In genomic region chr3:137032465-137033120, GRCh38 we compare ENCODE assay signal across 8 cellular contexts.
DNase-seq lines count a peak whose midpoint lies in the region; ATAC-seq and FAIRE-seq lines count a peak whose summit lies in the region.

No MANE protein-coding gene starts in this region.

- H2AK5ac ChIP-seq in mesenchymal stem cell (ENCODE audit: low read length, severe bottlenecking), result no peak overlapping the region

- H3K14ac ChIP-seq in mesenchymal stem cell (ENCODE audit: low read length in 2 of 2), result no peak overlapping the region

- no peak overlapping the region for H2BK15ac ChIP-seq in mesenchymal stem cell (ENCODE audit: low read depth, poor library complexity, severe bottlenecking)

- peak overlapping the region; percentile 70 for H3K9ac ChIP-seq in mesenchymal stem cell (ENCODE audit: low read length)

- H3K9me3 Mint-ChIP-seq in activated CD8-positive, alpha-beta T cell treated with anti-CD3 and anti-CD28 coated beads, Interleukin-2, amount 10 ng/mL, durations not matched to agents 7 days and 5 days (ENCODE audit: insufficient read depth), result no peaks in the 10 kb centered on the region
- no peaks in the 10 kb centered on the region for H3K9me3 Mint-ChIP-seq in effector memory CD8-positive, alpha-beta T cell

- no peaks in the 10 kb centered on the region for H3K79me1 ChIP-seq in mesenchymal stem cell (replicated peaks; ENCODE audit: low read length, poor library complexity, severe bottlenecking)

- H3K36me3 Mint-ChIP-seq in activated CD8-positive, alpha-beta T cell treated with anti-CD3 and anti-CD28 coated beads, Interleukin-2, amount 10 ng/mL, durations not matched to agents 7 days and 5 days (ENCODE audit: low read depth), result no peaks in the 10 kb centered on the region
- no peaks in the 10 kb centered on the region for H3K36me3 Mint-ChIP-seq in effector memory CD8-positive, alpha-beta T cell (ENCODE audit: insufficient read depth)

- CTCF ChIA-PET in activated CD8-positive, alpha-beta T cell treated with anti-CD3 and anti-CD28 coated beads, Interleukin-2, amount 10 ng/mL, durations not matched to agents 7 days and 5 days (lab: Charles Lee), result interaction anchor here (0.7 to 3.4 kb wide), 32 partner anchors 8 to 989 kb away, joined by 3 to 14 read pairs (median 4); partner anchors contain the start of gene STAG1

- H4K91ac ChIP-seq in mesenchymal stem cell (ENCODE audit: low read length), result no peak overlapping the region

- H3K4me1 Mint-ChIP-seq in activated CD8-positive, alpha-beta T cell treated with anti-CD3 and anti-CD28 coated beads, Interleukin-2, amount 10 ng/mL, durations not matched to agents 7 days and 5 days (ENCODE audit: low read depth), result peaks cover 10% of the 10 kb centered on the region
- peaks cover 7% of the 10 kb centered on the region in 2 donors for H3K4me1 Mint-ChIP-seq in effector memory CD8-positive, alpha-beta T cell (ENCODE audit: low read depth in 2 of 2)

- DNase-seq in Ammon's horn (ENCODE audit: low spot score), result peak; percentile 87
- DNase-seq in GM19239 (ENCODE audit: insufficient read length, low spot score), result peak; percentile 74
- peak; percentile 83 for DNase-seq in NCI-H748 (lab: John Stamatoyannopoulos, UW; ENCODE audit: unreplicated experiment)
- DNase-seq in activated CD8-positive, alpha-beta T cell treated with anti-CD3 and anti-CD28 coated beads, Interleukin-2, amount 10 ng/mL, durations not matched to agents 7 days and 5 days, result peak; percentile 86
- DNase-seq in effector memory CD8-positive, alpha-beta T cell, result peak; percentile 72 to 76 (median 75)
- peak; percentile 81 for DNase-seq in mesenchymal stem cell
- peak; percentile 20 for DNase-seq in stimulated activated CD8-positive, alpha-beta memory T cell treated with anti-CD3 and anti-CD28 coated beads, Interleukin-12 subunit alpha, Interleukin-12 subunit beta, amount 100 ng/mL, for 4 hours (ENCODE audit: low read depth)

- no peak overlapping the region for H2BK120ac ChIP-seq in mesenchymal stem cell (ENCODE audit: low read depth, low read length)

- no peak overlapping the region for H3K18ac ChIP-seq in mesenchymal stem cell (ENCODE audit: low read depth in 1 of 2, low read length in 2 of 2)

- no peak overlapping the region for H3K4ac ChIP-seq in mesenchymal stem cell (ENCODE audit: low read depth in 1 of 2, low read length in 2 of 2)

- peak overlapping the region; percentile 60 for H3K4me3 Mint-ChIP-seq in activated CD8-positive, alpha-beta T cell treated with anti-CD3 and anti-CD28 coated beads, Interleukin-2, amount 10 ng/mL, durations not matched to agents 7 days and 5 days
- H3K4me3 Mint-ChIP-seq in effector memory CD8-positive, alpha-beta T cell, result peak overlapping the region; percentile 68 to 75

- WGBS in mesenchymal stem cell, result 2% methylated on average over 31 of the region's 31 CpGs

- no peak overlapping the region for H2BK5ac ChIP-seq in mesenchymal stem cell (ENCODE audit: low read depth, low read length, poor library complexity, severe bottlenecking)

- H3K4me3 ChIP-seq in mesenchymal stem cell (ENCODE audit: insufficient read depth in 1 of 2, low read depth in 1 of 2, low read length in 2 of 2), result peak overlapping the region in 1 of 2 experiments; percentile 77

- peak overlapping the region; percentile 69 for H3K4me2 ChIP-seq in mesenchymal stem cell (ENCODE audit: low read length, poor library complexity, severe bottlenecking)

- H3K27ac ChIP-seq in mesenchymal stem cell (ENCODE audit: low read length, poor library complexity, severe bottlenecking), result no peak overlapping the region

- H3K23ac ChIP-seq in mesenchymal stem cell (ENCODE audit: low read length in 2 of 2), result no peak overlapping the region

- H4K8ac ChIP-seq in mesenchymal stem cell (ENCODE audit: low read length), result no peak overlapping the region

- POLR2A ChIA-PET in activated CD8-positive, alpha-beta T cell treated with anti-CD3 and anti-CD28 coated beads, Interleukin-2, amount 10 ng/mL, durations not matched to agents 7 days and 5 days (lab: Charles Lee), result no interaction called here

- H3K9me3 ChIP-seq in mesenchymal stem cell (ENCODE audit: control insufficient read depth, low read length), result no peaks in the 10 kb centered on the region

- peaks cover 7 to 27% of the 10 kb centered on the region in 2 experiments for H3K27me3 ChIP-seq in mesenchymal stem cell (ENCODE audit: control insufficient read depth in 1 of 2, insufficient read depth in 1 of 2, low read length in 2 of 2)

- no peak overlapping the region for H3K27ac Mint-ChIP-seq in activated CD8-positive, alpha-beta T cell treated with anti-CD3 and anti-CD28 coated beads, Interleukin-2, amount 10 ng/mL, durations not matched to agents 7 days and 5 days
- H3K27ac Mint-ChIP-seq in effector memory CD8-positive, alpha-beta T cell, result no peak overlapping the region

- peaks cover 4% of the 10 kb centered on the region for H3K4me1 ChIP-seq in mesenchymal stem cell (ENCODE audit: control insufficient read depth, insufficient read depth, low read depth, low read length)

- H2AFZ ChIP-seq in mesenchymal stem cell (ENCODE audit: low read depth, low read length), result no peak overlapping the region

- peak; percentile 82 for ATAC-seq in HG03439 (IDR thresholded peaks at IDR 0.05; ENCODE audit: unreplicated experiment)
- peak; percentile 85 for ATAC-seq in activated CD8-positive, alpha-beta T cell treated with anti-CD3 and anti-CD28 coated beads, Interleukin-2, amount 10 ng/mL, durations not matched to agents 7 days and 5 days
- ATAC-seq in effector memory CD8-positive, alpha-beta T cell (replicated peaks), result peak; percentile 79

- H3K27me3 Mint-ChIP-seq in activated CD8-positive, alpha-beta T cell treated with anti-CD3 and anti-CD28 coated beads, Interleukin-2, amount 10 ng/mL, durations not matched to agents 7 days and 5 days (ENCODE audit: low read depth), result peaks cover 28% of the 10 kb centered on the region
- peaks cover 22 to 52% of the 10 kb centered on the region in 2 donors for H3K27me3 Mint-ChIP-seq in effector memory CD8-positive, alpha-beta T cell

- H3K36me3 ChIP-seq in mesenchymal stem cell (ENCODE audit: control insufficient read depth in 1 of 2, insufficient read depth in 2 of 2, low read depth in 1 of 2, low read length in 2 of 2), result no peaks in the 10 kb centered on the region

- peak; percentile 76 for FAIRE-seq in GM19239 (lab: Jason Lieb, UNC)

- no peak overlapping the region for H2BK12ac ChIP-seq in mesenchymal stem cell (ENCODE audit: low read length in 2 of 2)

Comparison
In these comparisons a context has a peak if more than half of its experiments do, and no peak if none do; other contexts are left out.
1. DNase-seq: peak in every context shown above with its lines; median percentile 87 in Ammon's horn; 86 in activated CD8-positive, alpha-beta T cell treated with anti-CD3 and anti-CD28 coated beads, Interleukin-2, amount 10 ng/mL, durations not matched to agents 7 days and 5 days; 83 in NCI-H748; 81 in mesenchymal stem cell; 75 in effector memory CD8-positive, alpha-beta T cell; 74 in GM19239; 20 in stimulated activated CD8-positive, alpha-beta memory T cell treated with anti-CD3 and anti-CD28 coated beads, Interleukin-12 subunit alpha, Interleukin-12 subunit beta, amount 100 ng/mL, for 4 hours.